ENCODE assay signal across 8 cellular contexts in genomic region chr18:76965671-76966070, GRCh38.
DNase-seq lines count a peak whose midpoint lies in the region; ATAC-seq and TF ChIP-seq lines count a peak whose summit lies in the region.
"Not testable (repeated sequence)": the region's sequence is repeated elsewhere in the genome, so short reads cannot be mapped to it uniquely, and the experiment has no call there.

No MANE protein-coding gene starts in this region.

- not testable (repeated sequence) for H3K4me3 Mint-ChIP-seq in WTC11, naive B cell

- H3K36me3 ChIP-seq in DOHH2 (ENCODE audit: control insufficient read depth, low read length) (peaks cover 65% of the 10 kb centered on the region), HEK293 (ENCODE audit: control insufficient read depth in 2 of 2, insufficient read depth in 1 of 2, low read length in 2 of 2) (peaks cover 5 to 22% of the 10 kb centered on the region in 2 experiments)

- peaks cover 20% of the 10 kb centered on the region for H3F3A ChIP-seq in DOHH2 (ENCODE audit: control insufficient read depth, insufficient read depth)

- H3K27me3 Mint-ChIP-seq in WTC11 (ENCODE audit: low read depth); naive B cell: not testable (repeated sequence)

- peaks cover 27% of the 10 kb centered on the region for H3K36me3 Mint-ChIP-seq in WTC11
- H3K36me3 Mint-ChIP-seq in naive B cell = not testable (repeated sequence)

- H3K4me3 ChIP-seq in DOHH2 (ENCODE audit: low read length) = peak overlapping the region; percentile 57
- H3K4me3 ChIP-seq in HEK293 (ENCODE audit: low read depth, low read length) = not testable (repeated sequence)

- POLR2A ChIA-PET in HEK293 (lab: Yijun Ruan, JAX); WTC11 (lab: Charles Lee): not testable (repeated sequence)

- not testable (repeated sequence) for H3K9me2 ChIP-seq in DOHH2 (replicated peaks; ENCODE audit: control insufficient read depth, low read length)

- peaks cover 77% of the 10 kb centered on the region for H3K4me1 ChIP-seq in DOHH2 (ENCODE audit: control insufficient read depth, low read length)
- not testable (repeated sequence) for H3K4me1 ChIP-seq in HEK293 (ENCODE audit: control insufficient read depth, insufficient read depth, low read length)

- not testable (repeated sequence) for H3K9me3 ChIP-seq in DOHH2 (ENCODE audit: control insufficient read depth, insufficient read depth, low read length); HEK293 (ENCODE audit: control insufficient read depth, insufficient read depth, low read depth, low read length)

- not testable (repeated sequence) for H3K27ac Mint-ChIP-seq in WTC11, naive B cell

- H3K27ac ChIP-seq in DOHH2 (ENCODE audit: low read depth, low read length) = peak overlapping the region; percentile 34
- H3K27ac ChIP-seq in HEK293 (ENCODE audit: extremely low read depth, low read depth, low read length) = not testable (repeated sequence)

- H3K9me3 Mint-ChIP-seq in WTC11, naive B cell: not testable (repeated sequence)

- peak overlapping the region; percentile 65 for H3K4me2 ChIP-seq in DOHH2 (ENCODE audit: low read length)

- H3K27me3 ChIP-seq in DOHH2 (ENCODE audit: control insufficient read depth, low read length) = not testable (repeated sequence)

- not testable (repeated sequence) for H4K20me1 ChIP-seq in DOHH2 (ENCODE audit: control insufficient read depth, insufficient read depth, low read depth, low read length)

- peak; percentile 68 for ATAC-seq in GM18868 (IDR thresholded peaks at IDR 0.05; ENCODE audit: unreplicated experiment)
- ATAC-seq in GM19468 (IDR thresholded peaks at IDR 0.05; ENCODE audit: extremely low read depth, unreplicated experiment) = peak; percentile 23
- ATAC-seq in HG03103 (IDR thresholded peaks at IDR 0.05; ENCODE audit: low read depth, unreplicated experiment) = peak; percentile 50
- peak; percentile 33 for ATAC-seq in WTC11
- ATAC-seq in naive B cell (ENCODE audit: low read depth in 2 of 2) = peak; percentile 82 to 83

- H3K79me2 ChIP-seq in DOHH2 (ENCODE audit: control insufficient read depth, low read length) = peaks cover 29% of the 10 kb centered on the region

- CTCF ChIA-PET in HEK293 (lab: Yijun Ruan, JAX) = interaction anchor here (0.6 to 1.7 kb wide), 3 partner anchors 17 to 27 kb away, joined by 3 to 9 read pairs (median 5); no protein-coding TSS in a partner anchor
- CTCF ChIA-PET in WTC11 (lab: Charles Lee) = interaction anchor here (2.9 kb wide), 1 partner anchor 42 kb away, joined by 15 read pairs; no protein-coding TSS in a partner anchor

- peak; percentile 14 for TF ChIP-seq CTCF in DOHH2 (IDR thresholded peaks at IDR 0.05; ENCODE audit: low read depth, low read length, poor library complexity, severe bottlenecking)
- TF ChIP-seq CTCF in HEK293 (tag by site-specific recombination; IDR thresholded peaks at IDR 0.05); WTC11 (IDR thresholded peaks at IDR 0.05): not testable (repeated sequence)

- DNase-seq in NAMALWA (ENCODE audit: low spot score) (peak; percentile 61), WTC11 (ENCODE audit: low spot score) (peak; percentile 67), naive B cell (peak; percentile 75)

- H3K4me1 Mint-ChIP-seq in WTC11 (peaks cover 23% of the 10 kb centered on the region), naive B cell (peaks cover 10 to 29% (median 28%) of the 10 kb centered on the region in 3 donors)

TF ChIP-seq in HEK293, 187 proteins besides CTCF, POLR2A, EP300 and RAD21:
- peak; percentile 59 for TF ChIP-seq KLF1 (tag by site-specific recombination; IDR thresholded peaks at IDR 0.05)
TF ChIP-seq in HEK293: peak in this region for 1; not testable (repeated sequence) for 186.

TF ChIP-seq in WTC11, 78 proteins besides CTCF, POLR2A, EP300 and RAD21:
- TF ChIP-seq SP1 (CRISPR knock-in tag; conservative IDR thresholded peaks at IDR 0.05) (0 out of 2 replicates have a peak, but pooled peaks have one; percentile 22), TEAD1 (CRISPR knock-in tag; IDR thresholded peaks at IDR 0.05) (peak; percentile 25; the same call in 1 of the 2 replicates)
TF ChIP-seq in WTC11: peak in this region for 2; not testable (repeated sequence) for 76.

Comparison
In these comparisons a context has a peak if more than half of its experiments do, and no peak if none do; other contexts are left out.
1. ATAC-seq: peak in every context shown above with its lines; median percentile 82 in naive B cell; 68 in GM18868; 50 in HG03103; 33 in WTC11; 23 in GM19468.